9 cellular contexts compared by ENCODE assay signal in the genomic region with DNA sequence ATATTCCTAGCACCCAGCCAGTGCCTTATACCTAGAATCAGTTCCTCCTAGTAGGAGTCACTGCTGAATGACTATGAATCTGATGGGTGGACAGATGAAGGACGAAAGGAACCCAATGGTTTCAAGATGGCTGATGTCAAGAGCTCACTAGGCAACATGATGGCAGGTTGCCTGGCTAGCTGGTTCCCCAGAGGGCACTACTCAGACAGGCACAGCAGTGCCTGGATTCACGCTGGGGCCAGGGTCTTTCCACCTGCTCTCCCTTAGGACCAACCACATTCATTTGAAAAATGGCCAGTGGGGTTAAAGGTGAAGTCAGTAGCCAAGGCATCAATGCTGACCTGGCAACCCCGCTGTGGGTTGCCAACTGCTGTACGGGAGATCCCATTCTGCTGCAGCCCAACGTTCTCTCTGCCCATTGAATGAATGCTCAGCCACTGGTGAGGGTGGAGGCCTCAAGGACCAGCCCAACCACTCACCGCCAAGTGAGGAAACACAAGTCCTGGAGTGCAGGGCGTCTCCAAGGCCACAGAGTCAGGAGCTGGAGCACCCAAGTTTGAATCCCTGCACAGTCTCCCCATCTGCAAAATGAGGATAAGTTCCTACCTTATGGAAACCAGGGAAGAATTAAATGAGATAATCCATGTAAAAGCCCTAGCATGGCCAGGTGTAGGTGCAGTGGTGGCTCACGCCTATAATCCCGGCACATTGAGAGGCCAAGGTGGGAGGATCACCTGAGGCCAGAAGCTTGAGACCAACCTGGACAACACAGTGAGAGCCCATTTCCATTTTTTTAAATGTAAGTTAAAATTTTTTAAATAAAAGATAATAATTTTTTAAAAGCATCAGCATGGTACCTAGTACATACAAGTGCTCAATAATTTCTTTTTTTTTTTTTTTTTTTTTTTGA. TPM values are rescaled to one million over a fixed set of nuclear protein-coding genes. Genes with fewer than 3 reads are reported as not detected.
DNase-seq lines count a peak whose midpoint lies in the region; ATAC-seq and TF ChIP-seq lines count a peak whose summit lies in the region.
"Had no signal": no experiment of that assay in that cellular context is flagged by ENCODE, and none has a peak within 500 bp of the region (broad histone marks: within the 10 kb centered on the region; RNA-seq: fewer than 3 reads in every experiment).

No MANE protein-coding gene starts in this region.

- H3K4me3 Mint-ChIP-seq in natural killer cell treated with Interleukin-12 subunit alpha and Interleukin-12 subunit beta and Interleukin-15 and Interleukin-18, amount 100 ng/mL, for 72 hours, result peak overlapping the region; percentile 50

- H3K9ac ChIP-seq in BLaER1 (peak overlapping the region; percentile 64; the same call in 1 of the 2 replicates), MM.1S (ENCODE audit: low read length) (no peak overlapping the region), colonic mucosa (ENCODE audit: low read depth in 2 of 2, low read length in 2 of 2) (peak overlapping the region in 1 of 2 donors; percentile 59)

- no peaks in the 10 kb centered on the region for H3K27me3 Mint-ChIP-seq in natural killer cell treated with Interleukin-12 subunit alpha and Interleukin-12 subunit beta and Interleukin-15 and Interleukin-18, amount 100 ng/mL, for 72 hours

- H3K4me1 Mint-ChIP-seq in natural killer cell treated with Interleukin-12 subunit alpha and Interleukin-12 subunit beta and Interleukin-15 and Interleukin-18, amount 100 ng/mL, for 72 hours (ENCODE audit: low read depth in 2 of 2), result peaks cover 73 to 86% of the 10 kb centered on the region in 2 donors

- H3K27me3 ChIP-seq in BLaER1 (no peaks in the 10 kb centered on the region), MM.1S (replicated peaks; ENCODE audit: insufficient read depth, low read length) (no peaks in the 10 kb centered on the region), colonic mucosa (no peaks in the 10 kb centered on the region)

- H4K20me1 ChIP-seq in BLaER1 (peaks cover 100% of the 10 kb centered on the region), MM.1S (ENCODE audit: insufficient read depth, low read length) (peaks cover 57% of the 10 kb centered on the region)

- no peak for ATAC-seq in natural killer cell treated with Interleukin-12 subunit alpha and Interleukin-12 subunit beta and Interleukin-15 and Interleukin-18, amount 100 ng/mL, for 72 hours
- no peak for ATAC-seq in GM18867 (IDR thresholded peaks at IDR 0.05; ENCODE audit: unreplicated experiment)

- H3K9me3 Mint-ChIP-seq in natural killer cell treated with Interleukin-12 subunit alpha and Interleukin-12 subunit beta and Interleukin-15 and Interleukin-18, amount 100 ng/mL, for 72 hours, result no peaks in the 10 kb centered on the region

- H3K9me3 ChIP-seq in BLaER1 (no peaks in the 10 kb centered on the region), MM.1S (replicated peaks; ENCODE audit: insufficient read depth, low read length) (no peaks in the 10 kb centered on the region), colonic mucosa (no peaks in the 10 kb centered on the region)

- H3K27ac Mint-ChIP-seq in natural killer cell treated with Interleukin-12 subunit alpha and Interleukin-12 subunit beta and Interleukin-15 and Interleukin-18, amount 100 ng/mL, for 72 hours, result peak overlapping the region; percentile 66 to 89

- H3K4me1 ChIP-seq in BLaER1 (peaks cover 99% of the 10 kb centered on the region), MM.1S (ENCODE audit: low read length) (peaks cover 76% of the 10 kb centered on the region), colonic mucosa (peaks cover 49% of the 10 kb centered on the region)

- H3K36me3 Mint-ChIP-seq in natural killer cell treated with Interleukin-12 subunit alpha and Interleukin-12 subunit beta and Interleukin-15 and Interleukin-18, amount 100 ng/mL, for 72 hours, result peaks cover 4% of the 10 kb centered on the region

- no peak for DNase-seq in MM.1S
- DNase-seq in colonic mucosa, result no peak
- DNase-seq in natural killer cell treated with Interleukin-12 subunit alpha and Interleukin-12 subunit beta and Interleukin-15 and Interleukin-18, amount 100 ng/mL, for 72 hours (ENCODE audit: low spot score), result no peak
- no peak for DNase-seq in activated CD4-positive, CD25-positive, alpha-beta regulatory T cell (lab: John Stamatoyannopoulos, UW)
- DNase-seq in HK-2 (ENCODE audit: unreplicated experiment), result no peak
- DNase-seq in SK-N-DZ (ENCODE audit: low spot score), result no peak
- DNase-seq: NCI-H187 had no signal

- H3K4me3 ChIP-seq in BLaER1 (no peak overlapping the region; the same call in 1 of the 2 replicates), MM.1S (ENCODE audit: low read length) (no peak overlapping the region), colonic mucosa (no peak overlapping the region)

- H3K27ac ChIP-seq in BLaER1 (peak overlapping the region; percentile 55), MM.1S (ENCODE audit: low read length) (no peak overlapping the region; the same call in 1 of the 2 replicates), colonic mucosa (peak overlapping the region; percentile 93)

- H3K79me2 ChIP-seq in MM.1S (ENCODE audit: low read length), result peaks cover 100% of the 10 kb centered on the region

- intact Hi-C loops in colonic mucosa (cut with DNase I), result loop anchor here (5.0 kb wide), 1 partner anchor 43 kb away; no protein-coding TSS in a partner anchor

- H3F3A ChIP-seq in MM.1S (ENCODE audit: insufficient read depth, low read length), result peaks cover 39% of the 10 kb centered on the region

- H2AFZ ChIP-seq in MM.1S (ENCODE audit: low read length), result no peak overlapping the region

- H3K9me2 ChIP-seq in MM.1S (replicated peaks; ENCODE audit: insufficient read depth, low read length), result no peaks in the 10 kb centered on the region

- H3K36me3 ChIP-seq in BLaER1 (peaks cover 46% of the 10 kb centered on the region), MM.1S (replicated peaks; ENCODE audit: insufficient read depth, low read length) (peaks cover 12% of the 10 kb centered on the region), colonic mucosa (no peaks in the 10 kb centered on the region)

- no peak for TF ChIP-seq CTCF in MM.1S (IDR thresholded peaks at IDR 0.05; ENCODE audit: low read length)
- TF ChIP-seq CTCF in colonic mucosa (IDR thresholded peaks at IDR 0.05), result no peak

- peak overlapping the region; percentile 100 for H3K4me2 ChIP-seq in BLaER1
- peak overlapping the region; percentile 9; the same call in 1 of the 2 replicates for H3K4me2 ChIP-seq in MM.1S (ENCODE audit: low read depth, low read length)

RNA-seq across cellular contexts. Expression of a gene that starts 12.4 kb away (rescaled TPM):
- total RNA-seq in colonic mucosa, result 100 to 1,000 TPM; 711 to 719 TPM
- total RNA-seq in natural killer cell treated with Interleukin-12 subunit alpha and Interleukin-12 subunit beta and Interleukin-15 and Interleukin-18, amount 100 ng/mL, for 72 hours, result 100 to 1,000 TPM; 623 to 642 TPM
- polyA plus RNA-seq in SK-N-DZ (2014; cell fraction: cytosol; rRNA removed), result 23.5 and 30.9 TPM in 2 replicates
- polyA plus RNA-seq in SK-N-DZ (2014; cell fraction: nucleus; rRNA removed), result 19.9 and 23.2 TPM in 2 replicates
